ENCODE assay signal across 24 cellular contexts in the genomic region with DNA sequence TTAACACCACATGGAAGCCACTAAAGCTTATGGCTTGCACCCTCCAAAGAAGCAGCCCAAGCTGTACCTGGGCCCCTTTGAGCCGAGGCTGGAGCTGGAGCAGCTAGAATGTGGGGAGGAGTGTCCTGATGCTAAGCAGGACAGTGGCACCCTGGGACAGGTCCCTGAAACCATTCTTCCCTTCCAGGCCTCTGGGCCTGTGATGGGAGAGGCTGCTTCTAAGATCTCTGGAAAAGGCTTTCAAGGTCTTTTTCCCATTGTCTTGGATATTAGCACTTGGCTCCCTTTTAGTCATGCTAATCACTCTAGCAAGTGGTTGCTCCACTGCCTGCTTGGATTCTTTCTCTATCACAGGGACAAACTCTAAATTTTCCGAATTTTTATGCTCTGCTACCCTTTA. TPM values are rescaled to one million over a fixed set of nuclear protein-coding genes. Genes with fewer than 3 reads are reported as not detected.
DNase-seq lines count a peak whose midpoint lies in the region; ATAC-seq, FAIRE-seq and TF ChIP-seq lines count a peak whose summit lies in the region.
"Had no signal": no experiment of that assay in that cellular context is flagged by ENCODE, and none has a peak within 500 bp of the region (broad histone marks: within the 10 kb centered on the region; RNA-seq: fewer than 3 reads in every experiment).

No MANE protein-coding gene starts in this region.

- 90% methylated on average over 2 of the region's 2 CpGs for whole genome bisulfite sequencing in HUES64
- WGBS in H1 (ENCODE audit: extremely low coverage in 1 of 2, insufficient coverage in 1 of 2, insufficient read length in 1 of 2, insufficient replicate concordance in 2 of 2, low coverage in 1 of 2, low lambda C conversion rate in 2 of 2, missing lambda C conversion rate in 1 of 2), 2 experiments, result 88% methylated on average over 2 of the region's 2 CpGs; no CpG with 5 or more reads in 1 of the 2 experiments

- TF ChIP-seq RAD21 in H1 (IDR thresholded peaks at IDR 0.05 in 1 of 2, conservative IDR thresholded peaks at IDR 0.05 in 1 of 2; ENCODE audit: low read depth in 2 of 2, low read length in 2 of 2), result no peak

- TF ChIP-seq EP300 in H1 (IDR thresholded peaks at IDR 0.05; ENCODE audit: borderline replicate concordance in 1 of 2, low read depth in 2 of 2, low read length in 2 of 2), result peak in 1 of 2 experiments; percentile 27; a peak in 1 of 3 replicates

- H4K20me1 ChIP-seq in H1 (replicated peaks in 1 of 2; ENCODE audit: control insufficient read depth in 1 of 2, insufficient read depth in 2 of 2, low read length in 2 of 2), result no peaks in the 10 kb centered on the region
- H4K20me1 ChIP-seq: BLaER1 had no signal

- no peak overlapping the region for H4K5ac ChIP-seq in H1 (ENCODE audit: insufficient read length, low read depth, low read length)

- H3K9ac ChIP-seq in HUES64 (ENCODE audit: low read depth, low read length), result no peak overlapping the region
- H3K9ac ChIP-seq in H1 (replicated peaks in 1 of 4; ENCODE audit: extremely low read depth in 1 of 4, low read depth in 3 of 4, low read length in 3 of 4), result no peak overlapping the region
- H3K9ac ChIP-seq: BLaER1 had no signal

- no peak for TF ChIP-seq POLR2A in H1 (IDR thresholded peaks at IDR 0.05; ENCODE audit: control extremely low read depth in 1 of 2, low read depth in 2 of 2, low read length in 2 of 2)

- H3K27ac Mint-ChIP-seq in activated naive CD8-positive, alpha-beta T cell treated with anti-CD3 and anti-CD28 coated beads, Interleukin-2, amount 50 U/mL, for 24 hours, result peak overlapping the region; percentile 54
- no peak overlapping the region for H3K27ac Mint-ChIP-seq in activated naive CD8-positive, alpha-beta T cell treated with anti-CD3 and anti-CD28 coated beads for 36 hours

- H3K27me3 ChIP-seq in HUES64 (ENCODE audit: insufficient read depth, low read length) (no peaks in the 10 kb centered on the region), H1 (replicated peaks in 1 of 4; ENCODE audit: control insufficient read depth in 3 of 4, extremely low read depth in 1 of 4, insufficient read depth in 3 of 4, low read length in 3 of 4) (no peaks in the 10 kb centered on the region), neutrophil (no peaks in the 10 kb centered on the region)
- H3K27me3 ChIP-seq: BLaER1 had no signal

- no peak overlapping the region for H3K23ac ChIP-seq in H1 (ENCODE audit: insufficient read length)

- H3K56ac ChIP-seq in H1 (replicated peaks; ENCODE audit: insufficient read length, low read depth, low read length), result no peak overlapping the region

- peaks cover 6% of the 10 kb centered on the region; the same call in 1 of the 2 replicates for H3K79me1 ChIP-seq in H1 (ENCODE audit: low read depth, low read length)

- H3K4me1 ChIP-seq in HUES64 (ENCODE audit: insufficient read depth, low read length) (0 out of 2 replicates have a peak, but pooled peaks cover 4% of the 10 kb centered on the region), H1 (replicated peaks in 1 of 4; ENCODE audit: control insufficient read depth in 3 of 4, insufficient read depth in 4 of 4, low read length in 3 of 4) (no peaks in the 10 kb centered on the region; a peak in 2 of 7 replicates), neutrophil (ENCODE audit: control insufficient read depth in 1 of 2, insufficient read depth in 1 of 2, low read depth in 1 of 2, low read length in 1 of 2) (peaks cover 67 to 76% of the 10 kb centered on the region in 2 experiments)

- H3K4ac ChIP-seq in H1 (replicated peaks; ENCODE audit: insufficient read length, low read depth, low read length), result no peak overlapping the region

- no peaks in the 10 kb centered on the region for H3K27me3 Mint-ChIP-seq in activated naive CD8-positive, alpha-beta T cell treated with anti-CD3 and anti-CD28 coated beads, Interleukin-2, amount 50 U/mL, for 24 hours
- H3K27me3 Mint-ChIP-seq in activated naive CD8-positive, alpha-beta T cell treated with anti-CD3 and anti-CD28 coated beads for 36 hours, result no peaks in the 10 kb centered on the region

- TF ChIP-seq CTCF in H1 (IDR thresholded peaks at IDR 0.05; ENCODE audit: control extremely low read depth in 1 of 3, insufficient read depth in 1 of 3, low read depth in 1 of 3, low read length in 3 of 3) (no peak), neutrophil (IDR thresholded peaks at IDR 0.05) (no peak)

- no peak overlapping the region for H2BK5ac ChIP-seq in H1 (ENCODE audit: low read depth, low read length)

- H3K4me1 Mint-ChIP-seq in activated naive CD8-positive, alpha-beta T cell treated with anti-CD3 and anti-CD28 coated beads, Interleukin-2, amount 50 U/mL, for 24 hours, result peaks cover 43% of the 10 kb centered on the region
- peaks cover 35% of the 10 kb centered on the region for H3K4me1 Mint-ChIP-seq in activated naive CD8-positive, alpha-beta T cell treated with anti-CD3 and anti-CD28 coated beads for 36 hours

- H2AK5ac ChIP-seq in H1 (ENCODE audit: low read depth, low read length), result no peak overlapping the region

- H2BK120ac ChIP-seq in H1 (replicated peaks; ENCODE audit: low read depth, low read length), result no peak overlapping the region

- H3K14ac ChIP-seq in H1 (ENCODE audit: insufficient read length), result no peak overlapping the region

- H3K9me3 ChIP-seq in HUES64 (ENCODE audit: insufficient read depth, low read depth, low read length), result peaks cover 43% of the 10 kb centered on the region
- peaks cover 23 to 32% of the 10 kb centered on the region in 2 experiments for H3K9me3 ChIP-seq in H1 (ENCODE audit: insufficient read depth in 2 of 2, low read depth in 1 of 2, low read length in 1 of 2)
- H3K9me3 ChIP-seq in neutrophil, result no peaks in the 10 kb centered on the region

- FAIRE-seq in H1 (lab: Jason Lieb, UNC), result no peak
- FAIRE-seq: A204.1, GM12891, H54 had no signal

- H3K23me2 ChIP-seq in H1 (ENCODE audit: low read depth, low read length), result no peaks in the 10 kb centered on the region

- no peak overlapping the region for H4K91ac ChIP-seq in H1 (replicated peaks; ENCODE audit: insufficient read length, low read length)

- no peak for DNase-seq in activated naive CD8-positive, alpha-beta T cell treated with anti-CD3 and anti-CD28 coated beads, Interleukin-2, amount 50 U/mL, for 24 hours
- no peak for DNase-seq in activated naive CD8-positive, alpha-beta T cell treated with anti-CD3 and anti-CD28 coated beads for 36 hours
- DNase-seq in H1 (ENCODE audit: low read depth in 1 of 2, low spot score in 2 of 2) (no peak), HuH-7 (ENCODE audit: low spot score) (no peak)
- DNase-seq: DND-41; GDM1; KG1; NCI-H1436; NCI-H2029; NCI-H2171; NCI-H446; NCI-H69; NK-92 treated with Interleukin-12 subunit alpha and Interleukin-12 subunit beta, amount 100 ng/mL, for 24 hours; OCI-M1; RPMI8226; SIG-M5 had no signal

- peaks cover 24% of the 10 kb centered on the region for H3K9me3 Mint-ChIP-seq in activated naive CD8-positive, alpha-beta T cell treated with anti-CD3 and anti-CD28 coated beads, Interleukin-2, amount 50 U/mL, for 24 hours
- peaks cover 30% of the 10 kb centered on the region for H3K9me3 Mint-ChIP-seq in activated naive CD8-positive, alpha-beta T cell treated with anti-CD3 and anti-CD28 coated beads for 36 hours

- H3K79me2 ChIP-seq in H1 (ENCODE audit: control insufficient read depth in 1 of 2, insufficient read depth in 2 of 2, low read length in 2 of 2), result peaks cover 2 to 63% of the 10 kb centered on the region in 2 experiments; a peak in 3 of 4 replicates

- no peak overlapping the region for H2AFZ ChIP-seq in H1 (ENCODE audit: low read length)

- H3K36me3 Mint-ChIP-seq in activated naive CD8-positive, alpha-beta T cell treated with anti-CD3 and anti-CD28 coated beads, Interleukin-2, amount 50 U/mL, for 24 hours (ENCODE audit: low read depth), result peaks cover 59% of the 10 kb centered on the region
- H3K36me3 Mint-ChIP-seq in activated naive CD8-positive, alpha-beta T cell treated with anti-CD3 and anti-CD28 coated beads for 36 hours, result peaks cover 67% of the 10 kb centered on the region

- H4K8ac ChIP-seq in H1 (ENCODE audit: extremely low read depth, insufficient read depth, low read length), result no peak overlapping the region

- H2BK12ac ChIP-seq in H1 (ENCODE audit: low read depth, low read length), result no peak overlapping the region

- CTCF ChIA-PET in H1 (lab: Charles Lee; ENCODE audit: partially characterized antibody), result interaction anchor here (0.6 kb wide), 1 partner anchor 15 kb away, joined by 4 read pairs; no protein-coding TSS in a partner anchor

- H3K4me2 ChIP-seq in H1 (ENCODE audit: insufficient read depth in 1 of 2, low read depth in 2 of 2, low read length in 2 of 2), result no peak overlapping the region

- no peak overlapping the region; the same call in 1 of the 2 replicates for H3K18ac ChIP-seq in H1 (ENCODE audit: extremely low read depth, low read length)

- H3K27ac ChIP-seq in HUES64 (ENCODE audit: low read depth, low read length), result peak overlapping the region; percentile 81; the same call in 1 of the 2 replicates
- H3K27ac ChIP-seq in H1 (ENCODE audit: low read depth, low read length), result no peak overlapping the region
- H3K27ac ChIP-seq in neutrophil, result peak overlapping the region; percentile 90
- H3K27ac ChIP-seq: BLaER1 had no signal

- POLR2A ChIA-PET in H1 (lab: Charles Lee; ENCODE audit: partially characterized antibody), result no interaction called here

- peaks cover 17% of the 10 kb centered on the region; the same call in 1 of the 2 replicates for H3K36me3 ChIP-seq in HUES64 (ENCODE audit: insufficient read depth, low read length)
- H3K36me3 ChIP-seq in H1 (ENCODE audit: control insufficient read depth in 2 of 4, insufficient read depth in 4 of 4, low read length in 3 of 4), result peaks cover 0 to 19% (median 5%) of the 10 kb centered on the region in 4 experiments; a peak in 3 of 8 replicates
- H3K36me3 ChIP-seq in neutrophil, result no peaks in the 10 kb centered on the region

- H2BK15ac ChIP-seq in H1 (ENCODE audit: low read length), result no peak overlapping the region

- no peak overlapping the region for H2BK20ac ChIP-seq in H1 (ENCODE audit: low read length)

- no peak for ATAC-seq in activated naive CD8-positive, alpha-beta T cell treated with anti-CD3 and anti-CD28 coated beads, Interleukin-2, amount 50 U/mL, for 24 hours
- ATAC-seq in GM19395 (IDR thresholded peaks at IDR 0.05; ENCODE audit: unreplicated experiment) (no peak), GM19324 (IDR thresholded peaks at IDR 0.05; ENCODE audit: low FRiP score, unreplicated experiment) (no peak)

- H3K4me3 ChIP-seq in HUES64 (ENCODE audit: low read length) (no peak overlapping the region), H1 (ENCODE audit: extremely low read depth in 1 of 4, insufficient read depth in 2 of 4, low read depth in 3 of 4, low read length in 4 of 4) (peak overlapping the region in 1 of 4 experiments; percentile 7; a peak in 1 of 8 replicates), neutrophil (ENCODE audit: low read depth in 1 of 2, low read length in 1 of 2) (peak overlapping the region; percentile 53 to 54)
- H3K4me3 ChIP-seq: BLaER1 had no signal

- no peak overlapping the region for H3K4me3 Mint-ChIP-seq in activated naive CD8-positive, alpha-beta T cell treated with anti-CD3 and anti-CD28 coated beads, Interleukin-2, amount 50 U/mL, for 24 hours
- H3K4me3 Mint-ChIP-seq in activated naive CD8-positive, alpha-beta T cell treated with anti-CD3 and anti-CD28 coated beads for 36 hours, result no peak overlapping the region

RNA-seq across cellular contexts. Expression of gene OSBPL8, which starts 40.9 kb away (rescaled TPM):
- total RNA-seq in activated naive CD8-positive, alpha-beta T cell treated with anti-CD3 and anti-CD28 coated beads for 36 hours, result 10 to 100 TPM; 84.4 to 85.7 TPM
- 36.7 TPM for polyA plus RNA-seq in HUES64 (2013, experiment 1 of 2)
- 39.2 TPM for polyA plus RNA-seq in HUES64 (2013, experiment 2 of 2)
- total RNA-seq in H1 (2021; fragmentation: NEBNext Ultra II Directional; extraction: Animal tissue kit (Norgen Biotek cat#: 25700)), result 78.7 and 81.1 TPM in 2 replicates
- polyA plus RNA-seq in H1 (2011; rRNA removed), result 10.9 and 28.9 TPM in 2 replicates
- polyA plus RNA-seq in H1 (2011; cell fraction: cytosol; rRNA removed), result 16.0 TPM
- 52.2 TPM for polyA plus RNA-seq in H1 (2011; cell fraction: nucleus; rRNA removed)
- 14.0 to 31.1 TPM (median 22.4 TPM) in 4 replicates for polyA plus RNA-seq in H1 (2012, experiment 1 of 2)
- 1.7 TPM for polyA plus RNA-seq in H1 (2012, experiment 2 of 2)
- polyA plus RNA-seq in H1 (2013, experiment 1 of 2), result 44.3 TPM
- 45.2 TPM for polyA plus RNA-seq in H1 (2013, experiment 2 of 2)
- 75.0 and 106 TPM in 2 replicates for polyA minus RNA-seq in H1 (2011; rRNA and poly(A)+ RNA removed)
- polyA minus RNA-seq in H1 (2011; cell fraction: cytosol; rRNA and poly(A)+ RNA removed), result 63.6 TPM
- polyA minus RNA-seq in H1 (2011; cell fraction: nucleus; rRNA and poly(A)+ RNA removed), result 128 TPM
